Comparison of ENCODE assay signal across 9 cellular contexts in the genomic region with DNA sequence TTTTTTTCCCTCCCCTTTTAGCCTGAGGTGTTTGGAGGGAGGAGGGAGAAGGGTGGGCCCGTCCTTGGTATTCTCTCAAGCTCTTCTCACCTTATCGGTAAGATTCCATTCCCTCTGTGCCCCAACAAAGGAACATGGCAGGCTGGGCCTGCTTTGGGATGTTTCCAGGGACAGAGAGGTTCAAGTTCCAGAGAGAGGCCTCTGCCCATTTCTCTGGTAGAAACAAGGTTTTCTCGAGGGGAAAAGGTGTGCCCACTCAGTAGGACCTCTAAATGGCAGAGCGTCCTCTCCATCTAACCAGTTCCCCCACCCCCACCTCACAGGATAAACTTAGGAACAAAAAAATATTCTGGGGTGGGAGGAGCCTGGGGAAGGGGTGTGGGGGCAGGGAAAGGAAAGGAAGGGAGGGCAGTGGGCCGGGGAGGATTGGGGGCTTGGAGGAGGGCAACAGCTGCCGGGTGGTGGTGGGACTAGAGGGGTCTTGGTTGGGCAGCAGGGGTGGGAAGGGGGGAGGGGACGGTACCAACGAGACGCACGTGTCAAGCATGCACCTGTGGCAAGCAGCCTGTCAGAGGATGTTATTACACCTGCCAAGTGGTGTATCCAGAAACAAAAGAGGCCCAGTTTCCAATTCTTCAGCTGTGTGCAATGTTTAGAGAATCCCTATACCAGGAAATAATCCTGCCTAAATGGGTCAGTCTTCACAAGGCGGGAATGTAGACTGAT. TPM values are rescaled to one million over a fixed set of nuclear protein-coding genes. Genes with fewer than 3 reads are reported as not detected.
DNase-seq lines count a peak whose midpoint lies in the region; FAIRE-seq and TF ChIP-seq lines count a peak whose summit lies in the region.
"Had no signal": no experiment of that assay in that cellular context is flagged by ENCODE, and none has a peak within 500 bp of the region (broad histone marks: within the 10 kb centered on the region; RNA-seq: fewer than 3 reads in every experiment).

No MANE protein-coding gene starts in this region.

- no peaks in the 10 kb centered on the region for H3K9me3 ChIP-seq in kidney (ENCODE audit: control insufficient read depth in 1 of 2, low read length in 2 of 2)

- DNase-seq in DMS 273 (lab: John Stamatoyannopoulos, UW; ENCODE audit: unreplicated experiment) (peak; percentile 72), DMS 273 treated with DMSO at 0.1 percent for 48 hours (lab: John Stamatoyannopoulos, UW) (no peak), NCI-H510A treated with DMSO at 0.1 percent for 48 hours (lab: John Stamatoyannopoulos, UW) (peak; percentile 47), kidney (no peak), cerebellum (ENCODE audit: low spot score) (no peak), SKM-1 treated with dmso at 0.1 percent for 144 hours (lab: John Stamatoyannopoulos, UW; ENCODE audit: unreplicated experiment) (no peak)
- peak; percentile 14 for DNase-seq in activated naive CD8-positive, alpha-beta T cell treated with anti-CD3 and anti-CD28 coated beads, Interleukin-2, amount 50 U/mL, for 16 hours (ENCODE audit: low read depth, low spot score)
- peak; percentile 45 for DNase-seq in stimulated activated CD4-positive, alpha-beta T cell treated with anti-CD3 and anti-CD28 coated beads, Interleukin-4, amount 100 ng/mL, for 24 hours

- FAIRE-seq in kidney (lab: Jason Lieb, UNC) = no peak
- FAIRE-seq: A204.1 had no signal

- peaks cover 12 to 24% of the 10 kb centered on the region in 2 donors for H3K4me1 ChIP-seq in kidney (ENCODE audit: control insufficient read depth in 1 of 2, insufficient read depth in 1 of 2, low read depth in 1 of 2, low read length in 2 of 2)

- peaks cover 0 to 7% of the 10 kb centered on the region in 2 donors for H3K36me3 ChIP-seq in kidney (ENCODE audit: control insufficient read depth in 1 of 2, insufficient read depth in 2 of 2, low read length in 2 of 2)

- peak overlapping the region; percentile 97 to 98 for H3K4me3 ChIP-seq in kidney (ENCODE audit: low read length in 2 of 2)

- intact Hi-C loops in kidney (cut with DNase I) = no loop called here

- no peak for TF ChIP-seq CTCF in kidney (IDR thresholded peaks at IDR 0.05; ENCODE audit: borderline replicate concordance, extremely low read depth, insufficient read depth)

- peak overlapping the region; percentile 85 to 99 for H3K9ac ChIP-seq in kidney (ENCODE audit: low read length in 2 of 2)

- peak overlapping the region; percentile 98 to 99 for H3K27ac ChIP-seq in kidney (ENCODE audit: low read depth in 2 of 2, low read length in 2 of 2)

RNA-seq across cellular contexts. Expression of a gene that starts 2.1 kb away (rescaled TPM):
- total RNA-seq in kidney = 298 TPM
- 224 TPM for polyA plus RNA-seq in kidney (ENCODE audit: insufficient read depth, low read depth, low replicate concordance)
- total RNA-seq in cerebellum = 29.2 TPM

Comparison
In these comparisons a context has a peak if more than half of its experiments do, and no peak if none do; other contexts are left out.
1. DNase-seq: peak in DMS 273 (single experiment), NCI-H510A treated with DMSO at 0.1 percent for 48 hours (single experiment), activated naive CD8-positive, alpha-beta T cell treated with anti-CD3 and anti-CD28 coated beads, Interleukin-2, amount 50 U/mL, for 16 hours (single experiment) and stimulated activated CD4-positive, alpha-beta T cell treated with anti-CD3 and anti-CD28 coated beads, Interleukin-4, amount 100 ng/mL, for 24 hours (single experiment); none in DMS 273 treated with DMSO at 0.1 percent for 48 hours (single experiment), kidney (single experiment), cerebellum (single experiment) and SKM-1 treated with dmso at 0.1 percent for 144 hours (single experiment).